In genomic region chr1:90708826-90709225, GRCh38 we compare ENCODE assay signal across 33 cellular contexts. TPM values are rescaled to one million over a fixed set of nuclear protein-coding genes. Genes with fewer than 3 reads are reported as not detected.
"Had no signal": no experiment of that assay in that cellular context is flagged by ENCODE, and none has a peak within 500 bp of the region (broad histone marks: within the 10 kb centered on the region; RNA-seq: fewer than 3 reads in every experiment).

No MANE protein-coding gene starts in this region.

- H3K4me3 Mint-ChIP-seq: activated B cell treated with CpG ODN at 0.5 μM for 24 hours; activated CD8-positive, alpha-beta T cell treated with anti-CD3 and anti-CD28 coated beads for 36 hours; activated naive CD4-positive, alpha-beta T cell treated with anti-CD3 and anti-CD28 coated beads for 36 hours; activated naive CD8-positive, alpha-beta T cell; activated T-helper 1 cell treated with anti-CD3 and anti-CD28 coated beads, Interleukin-12 subunit alpha, Interleukin-12 subunit beta, Interleukin-2, Interleukin-4 antibody, amounts not matched to agents 30 ng/mL and 10 ng/mL and 1 ng/mL, durations not matched to agents 14 hours and 24 hours and 36 hours; effector memory CD8-positive, alpha-beta T cell; T-helper 17 cell; T-helper 2 cell treated with Interferon-gamma antibody and Interleukin-4, amounts not matched to agents 5 μg/mL and 100 μg/mL, for 36 hours had no signal

- H3K27ac Mint-ChIP-seq: activated B cell treated with CpG ODN at 0.5 μM for 24 hours; activated CD8-positive, alpha-beta T cell treated with anti-CD3 and anti-CD28 coated beads for 36 hours; activated naive CD4-positive, alpha-beta T cell treated with anti-CD3 and anti-CD28 coated beads for 36 hours; activated naive CD8-positive, alpha-beta T cell; activated T-helper 1 cell treated with anti-CD3 and anti-CD28 coated beads, Interleukin-12 subunit alpha, Interleukin-12 subunit beta, Interleukin-2, Interleukin-4 antibody, amounts not matched to agents 30 ng/mL and 10 ng/mL and 1 ng/mL, durations not matched to agents 14 hours and 24 hours and 36 hours; activated T-helper 2 cell treated with anti-CD3 and anti-CD28 coated beads, Interferon-gamma antibody, Interleukin-2, Interleukin-4, amounts not matched to agents 10 μg/mL and 5 μg/mL and 100 μg/mL, durations not matched to agents 14 hours and 24 hours and 36 hours; effector memory CD8-positive, alpha-beta T cell; T-helper 17 cell; T-helper 2 cell treated with Interferon-gamma antibody and Interleukin-4, amounts not matched to agents 5 μg/mL and 100 μg/mL, for 36 hours had no signal

- DNase-seq: activated B cell treated with CpG ODN at 0.5 μM for 24 hours; activated CD4-positive, alpha-beta T cell treated with anti-CD3 and anti-CD28 coated beads for 48 hours; activated CD4-positive, alpha-beta T cell treated with anti-CD3 and anti-CD28 coated beads, Interleukin-2, amount 50 U/mL, for 1 hour; activated CD4-positive, alpha-beta T cell treated with anti-CD3 and anti-CD28 coated beads, Interleukin-2, amount 50 U/mL, for 48 hours; activated CD8-positive, alpha-beta memory T cell treated with anti-CD3 and anti-CD28 coated beads for 24 hours; activated CD8-positive, alpha-beta T cell treated with anti-CD3 and anti-CD28 coated beads for 36 hours; activated effector memory CD4-positive, alpha-beta T cell treated with anti-CD3 and anti-CD28 coated beads, Interleukin-2, amount 50 U/mL, for 16 hours; activated naive CD4-positive, alpha-beta T cell treated with anti-CD3 and anti-CD28 coated beads for 36 hours; activated T-cell treated with anti-CD3 and anti-CD28 coated beads, Interleukin-2, amount 50 U/mL, for 48 hours; amniotic stem cell; aorta; body of pancreas; caudate nucleus; cortex of kidney; dermis blood vessel endothelial cell; effector CD4-positive, alpha-beta T cell; effector memory CD8-positive, alpha-beta T cell; erythroblast; foreskin keratinocyte; gastrocnemius medialis; glutamatergic neuron; heart left ventricle; T-helper 1 cell; T-helper 17 cell; T1000; WERI-Rb-1 had no signal

- H3K36me3 ChIP-seq: esophagus muscularis mucosa, gastrocnemius medialis, heart left ventricle, WERI-Rb-1 had no signal

- H3K4me1 ChIP-seq: foreskin keratinocyte had no signal

- H3K9me3 Mint-ChIP-seq: activated B cell treated with CpG ODN at 0.5 μM for 24 hours; activated CD8-positive, alpha-beta T cell treated with anti-CD3 and anti-CD28 coated beads for 36 hours; activated naive CD4-positive, alpha-beta T cell treated with anti-CD3 and anti-CD28 coated beads for 36 hours; activated T-helper 1 cell treated with anti-CD3 and anti-CD28 coated beads, Interleukin-12 subunit alpha, Interleukin-12 subunit beta, Interleukin-2, Interleukin-4 antibody, amounts not matched to agents 30 ng/mL and 10 ng/mL and 1 ng/mL, durations not matched to agents 14 hours and 24 hours and 36 hours; activated T-helper 2 cell treated with anti-CD3 and anti-CD28 coated beads, Interferon-gamma antibody, Interleukin-2, Interleukin-4, amounts not matched to agents 10 μg/mL and 5 μg/mL and 100 μg/mL, durations not matched to agents 14 hours and 24 hours and 36 hours; effector memory CD8-positive, alpha-beta T cell; T-helper 2 cell treated with Interferon-gamma antibody and Interleukin-4, amounts not matched to agents 5 μg/mL and 100 μg/mL, for 36 hours had no signal

- H3K4me3 ChIP-seq: body of pancreas, esophagus muscularis mucosa, gastrocnemius medialis, heart left ventricle had no signal

- H3K9me3 ChIP-seq: body of pancreas, esophagus muscularis mucosa, gastrocnemius medialis, heart left ventricle had no signal

- ATAC-seq: activated CD4-positive, CD25-positive, alpha-beta regulatory T cell treated with anti-CD3 and anti-CD28 coated beads, Interleukin-2, amount 50 U/mL, for 24 hours; activated CD8-positive, alpha-beta T cell treated with anti-CD3 and anti-CD28 coated beads for 36 hours; body of pancreas; effector memory CD8-positive, alpha-beta T cell; foreskin keratinocyte; gastrocnemius medialis; heart left ventricle; T-helper 17 cell had no signal

- H3K27ac ChIP-seq: body of pancreas, esophagus muscularis mucosa, foreskin keratinocyte, gastrocnemius medialis, heart left ventricle, WERI-Rb-1 had no signal

RNA-seq across cellular contexts. Expression of gene BARHL2, which starts 8.3 kb away (rescaled TPM):
- total RNA-seq: activated B cell treated with CpG ODN at 0.5 μM for 24 hours; activated CD8-positive, alpha-beta T cell treated with anti-CD3 and anti-CD28 coated beads for 36 hours; activated naive CD4-positive, alpha-beta T cell treated with anti-CD3 and anti-CD28 coated beads for 36 hours; activated T-helper 1 cell treated with anti-CD3 and anti-CD28 coated beads, Interleukin-12 subunit alpha, Interleukin-12 subunit beta, Interleukin-2, Interleukin-4 antibody, amounts not matched to agents 30 ng/mL and 10 ng/mL and 1 ng/mL, durations not matched to agents 14 hours and 24 hours and 36 hours; activated T-helper 2 cell treated with anti-CD3 and anti-CD28 coated beads, Interferon-gamma antibody, Interleukin-2, Interleukin-4, amounts not matched to agents 10 μg/mL and 5 μg/mL and 100 μg/mL, durations not matched to agents 14 hours and 24 hours and 36 hours; aorta; body of pancreas; chondrocyte; dermis blood vessel endothelial cell; esophagus muscularis mucosa; foreskin keratinocyte; gastrocnemius medialis; heart left ventricle; T-helper 17 cell had no signal
